In the genomic region with DNA sequence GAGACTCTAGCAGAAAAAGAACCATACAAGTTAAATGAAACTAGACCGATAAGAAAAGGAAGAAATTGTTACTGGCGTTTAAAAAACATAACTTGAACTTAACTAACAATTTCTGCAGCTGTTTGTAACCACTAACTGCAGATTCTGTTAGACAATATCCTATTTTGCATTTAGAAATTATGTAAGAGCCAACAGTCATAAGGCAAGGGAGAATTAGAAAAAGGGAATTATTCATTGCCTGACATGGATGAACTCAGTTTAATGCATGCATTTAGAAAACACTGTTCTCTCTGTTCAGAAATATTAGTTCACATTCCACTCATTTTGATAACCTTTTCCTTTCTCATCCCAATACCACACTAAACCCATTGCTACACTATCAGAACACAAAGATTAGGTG, we compare ENCODE assay signal across 10 cellular contexts.
DNase-seq lines count a peak whose midpoint lies in the region.
"Had no signal": no experiment of that assay in that cellular context is flagged by ENCODE, and none has a peak within 500 bp of the region (broad histone marks: within the 10 kb centered on the region; RNA-seq: fewer than 3 reads in every experiment).

No MANE protein-coding gene starts in this region.

- peak overlapping the region; percentile 85 for H3K27ac Mint-ChIP-seq in T-helper 1 cell treated with Interleukin-12 subunit alpha and Interleukin-12 subunit beta and Interleukin-4 antibody, amounts not matched to agents 30 μg/mL and 1 μg/mL, for 36 hours
- peak overlapping the region; percentile 88 for H3K27ac Mint-ChIP-seq in T-helper 2 cell treated with Interferon-gamma antibody and Interleukin-4, amounts not matched to agents 5 μg/mL and 100 μg/mL, for 36 hours

- DNase-seq in T-helper 1 cell (no peak), globus pallidus (ENCODE audit: low spot score) (peak; percentile 84), mesendoderm (no peak)
- no peak for DNase-seq in T-helper 2 cell treated with Interferon-gamma antibody and Interleukin-4, amounts not matched to agents 5 μg/mL and 100 μg/mL, for 36 hours (ENCODE audit: low spot score)
- no peak for DNase-seq in activated CD4-positive, CD25-positive, alpha-beta regulatory T cell treated with anti-CD3 and anti-CD28 coated beads, Interleukin-2, amount 50 U/mL, for 72 hours
- DNase-seq in stimulated activated CD4-positive, alpha-beta T cell treated with anti-CD3 and anti-CD28 coated beads, Interleukin-4, amount 100 ng/mL, for 1 hour = no peak
- DNase-seq: 8988T, NCI-H1694 had no signal

- peaks cover 45% of the 10 kb centered on the region for H3K36me3 Mint-ChIP-seq in T-helper 1 cell treated with Interleukin-12 subunit alpha and Interleukin-12 subunit beta and Interleukin-4 antibody, amounts not matched to agents 30 μg/mL and 1 μg/mL, for 36 hours (ENCODE audit: low read depth)
- H3K36me3 Mint-ChIP-seq in T-helper 2 cell treated with Interferon-gamma antibody and Interleukin-4, amounts not matched to agents 5 μg/mL and 100 μg/mL, for 36 hours (ENCODE audit: low read depth) = peaks cover 64% of the 10 kb centered on the region

- peaks cover 15% of the 10 kb centered on the region for H3K9me3 Mint-ChIP-seq in T-helper 1 cell treated with Interleukin-12 subunit alpha and Interleukin-12 subunit beta and Interleukin-4 antibody, amounts not matched to agents 30 μg/mL and 1 μg/mL, for 36 hours
- H3K9me3 Mint-ChIP-seq in T-helper 2 cell treated with Interferon-gamma antibody and Interleukin-4, amounts not matched to agents 5 μg/mL and 100 μg/mL, for 36 hours = peaks cover 18% of the 10 kb centered on the region

- no peak overlapping the region for H4K8ac ChIP-seq in mesendoderm (ENCODE audit: low read depth, low read length)

- no peaks in the 10 kb centered on the region for H3K79me1 ChIP-seq in mesendoderm (ENCODE audit: low read length)

- H3K23ac ChIP-seq in mesendoderm (ENCODE audit: low read length) = no peak overlapping the region

- H3K4me2 ChIP-seq in mesendoderm (ENCODE audit: low read length) = no peak overlapping the region

- no peak overlapping the region for H3K56ac ChIP-seq in mesendoderm (ENCODE audit: low read length)

- H3K27me3 Mint-ChIP-seq in T-helper 1 cell treated with Interleukin-12 subunit alpha and Interleukin-12 subunit beta and Interleukin-4 antibody, amounts not matched to agents 30 μg/mL and 1 μg/mL, for 36 hours (ENCODE audit: low read depth) = no peaks in the 10 kb centered on the region
- H3K27me3 Mint-ChIP-seq in T-helper 2 cell treated with Interferon-gamma antibody and Interleukin-4, amounts not matched to agents 5 μg/mL and 100 μg/mL, for 36 hours (ENCODE audit: low read depth) = no peaks in the 10 kb centered on the region

- H3K27me3 ChIP-seq in mesendoderm (ENCODE audit: insufficient read depth, low read length, poor library complexity) = no peaks in the 10 kb centered on the region

- no peak overlapping the region for H2BK120ac ChIP-seq in mesendoderm (ENCODE audit: low read depth, low read length)

- H3K18ac ChIP-seq in mesendoderm (ENCODE audit: low read length) = no peak overlapping the region

- no peak overlapping the region for H2BK5ac ChIP-seq in mesendoderm (ENCODE audit: low read length)

- no peak overlapping the region for H4K5ac ChIP-seq in mesendoderm (ENCODE audit: low read length)

- no peak overlapping the region for H2AK5ac ChIP-seq in mesendoderm (ENCODE audit: low read length)

- H3K4me1 ChIP-seq in mesendoderm (ENCODE audit: control insufficient read depth, low read depth, low read length) = no peaks in the 10 kb centered on the region

- H3K79me2 ChIP-seq in mesendoderm (ENCODE audit: control insufficient read depth, insufficient read depth, low read length) = no peaks in the 10 kb centered on the region

- H3K4me3 Mint-ChIP-seq in T-helper 1 cell treated with Interleukin-12 subunit alpha and Interleukin-12 subunit beta and Interleukin-4 antibody, amounts not matched to agents 30 μg/mL and 1 μg/mL, for 36 hours = peak overlapping the region; percentile 19
- peak overlapping the region; percentile 58 for H3K4me3 Mint-ChIP-seq in T-helper 2 cell treated with Interferon-gamma antibody and Interleukin-4, amounts not matched to agents 5 μg/mL and 100 μg/mL, for 36 hours

- no peak overlapping the region for H3K9ac ChIP-seq in mesendoderm (ENCODE audit: low read length)

- no peaks in the 10 kb centered on the region for H3K36me3 ChIP-seq in mesendoderm (ENCODE audit: control insufficient read depth, insufficient read depth, low read length)

- H3K4me1 Mint-ChIP-seq in T-helper 1 cell treated with Interleukin-12 subunit alpha and Interleukin-12 subunit beta and Interleukin-4 antibody, amounts not matched to agents 30 μg/mL and 1 μg/mL, for 36 hours (ENCODE audit: low read depth) = peaks cover 41% of the 10 kb centered on the region
- H3K4me1 Mint-ChIP-seq in T-helper 2 cell treated with Interferon-gamma antibody and Interleukin-4, amounts not matched to agents 5 μg/mL and 100 μg/mL, for 36 hours (ENCODE audit: low read depth) = peaks cover 38% of the 10 kb centered on the region

- H3K27ac ChIP-seq in temporal lobe (ENCODE audit: low read depth, low read length) (peak overlapping the region; percentile 93), mesendoderm (ENCODE audit: low read depth, low read length) (no peak overlapping the region)

- no CpG with 5 or more reads among the region's 2 CpGs for WGBS in mesendoderm (ENCODE audit: extremely low coverage, insufficient coverage, low lambda C conversion rate)

- H3K4me3 ChIP-seq in mesendoderm (ENCODE audit: low read length) = no peak overlapping the region

- H3K4ac ChIP-seq in mesendoderm (ENCODE audit: low read depth, low read length) = no peak overlapping the region

- no peak overlapping the region for H2BK15ac ChIP-seq in mesendoderm (replicated peaks; ENCODE audit: low read depth)
